In genomic region chr10:99318475-99318874, GRCh38 we compare ENCODE assay signal across 8 cellular contexts. TPM values are rescaled to one million over a fixed set of nuclear protein-coding genes. Genes with fewer than 3 reads are reported as not detected.
"Had no signal": no experiment of that assay in that cellular context is flagged by ENCODE, and none has a peak within 500 bp of the region (broad histone marks: within the 10 kb centered on the region; RNA-seq: fewer than 3 reads in every experiment).

No MANE protein-coding gene starts in this region.

- ATAC-seq: GM12878 had no signal

- DNase-seq: GDM1, GF-D8 had no signal

- H3K4me3 ChIP-seq: GM12878 had no signal

- FAIRE-seq: G401.6, GM12878, GM12891, GM12892, GM18507, GM19239 had no signal

RNA-seq across cellular contexts. Expression of gene CNNM1, which starts 10.7 kb away (rescaled TPM):
- total RNA-seq: GM12878 had no signal
